In the genomic region with DNA sequence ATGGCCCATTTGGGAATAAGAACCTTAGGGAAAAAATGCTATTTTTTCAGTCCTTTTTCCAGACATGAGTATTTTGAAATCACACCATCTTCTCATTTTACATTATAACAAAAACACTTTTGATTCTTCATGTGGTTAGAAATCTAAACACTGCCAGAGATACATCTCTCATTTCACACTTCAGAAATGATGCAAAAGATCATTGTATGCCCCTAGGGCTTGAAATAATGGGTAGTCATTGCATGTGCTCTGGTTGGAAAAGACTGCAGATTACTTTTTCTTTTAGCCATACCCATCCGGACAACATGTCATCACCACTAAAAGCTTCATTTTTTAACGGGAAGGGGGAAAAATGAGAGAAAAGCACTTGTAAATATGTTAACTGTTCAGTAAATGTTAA, we compare ENCODE assay signal across 21 cellular contexts.
"Had no signal": no experiment of that assay in that cellular context is flagged by ENCODE, and none has a peak within 500 bp of the region (broad histone marks: within the 10 kb centered on the region; RNA-seq: fewer than 3 reads in every experiment).

No MANE protein-coding gene starts in this region.

- H3K27me3 Mint-ChIP-seq: naive thymus-derived CD4-positive, alpha-beta T cell; stimulated activated naive B cell treated with anti-CD40 and anti-IgM and Interleukin-4, amounts not matched to agents 10 μg/mL and 1 μg/mL and 100 μg/mL, for 72 hours had no signal

- H3K9me3 ChIP-seq: heart left ventricle, thoracic aorta, transverse colon had no signal

- H3K36me3 Mint-ChIP-seq: naive thymus-derived CD4-positive, alpha-beta T cell; stimulated activated naive B cell treated with anti-CD40 and anti-IgM and Interleukin-4, amounts not matched to agents 10 μg/mL and 1 μg/mL and 100 μg/mL, for 72 hours had no signal

- H3K27me3 ChIP-seq: foreskin keratinocyte, heart left ventricle, spleen, stomach, transverse colon had no signal

- H3K9me3 Mint-ChIP-seq: nephron progenitor cell had no signal

- ATAC-seq: foreskin keratinocyte; heart left ventricle; naive thymus-derived CD4-positive, alpha-beta T cell; sciatic nerve; stimulated activated naive B cell treated with anti-CD40 and anti-IgM and Interleukin-4, amounts not matched to agents 10 μg/mL and 1 μg/mL and 100 μg/mL, for 72 hours had no signal

- DNase-seq: effector CD4-positive, alpha-beta T cell; endodermal cell; foreskin keratinocyte; heart left ventricle; hippocampal formation; kidney glomerular epithelial cell; mesendoderm; naive thymus-derived CD4-positive, alpha-beta T cell; nephron progenitor cell; posterior cingulate gyrus; spleen; stimulated activated CD4-positive, alpha-beta T cell treated with anti-CD3 and anti-CD28 coated beads, Interleukin-15, amount 100 ng/mL, for 24 hours; stimulated activated CD4-positive, alpha-beta T cell treated with anti-CD3 and anti-CD28 coated beads, Interleukin-1b, Interleukin-23, amount 100 ng/mL, for 48 hours; stimulated activated CD4-positive, alpha-beta T cell treated with anti-CD3 and anti-CD28 coated beads, Interleukin-4, amount 100 ng/mL, for 4 hours; stimulated activated naive B cell treated with anti-CD40 and anti-IgM and Interleukin-4, amounts not matched to agents 10 μg/mL and 1 μg/mL and 100 μg/mL, for 72 hours; stomach; substantia nigra; transverse colon had no signal

- H3K27ac Mint-ChIP-seq: endodermal cell; naive thymus-derived CD4-positive, alpha-beta T cell; nephron progenitor cell; stimulated activated naive B cell treated with anti-CD40 and anti-IgM and Interleukin-4, amounts not matched to agents 10 μg/mL and 1 μg/mL and 100 μg/mL, for 72 hours had no signal

- H3K4me1 ChIP-seq: foreskin keratinocyte, heart left ventricle, spleen, stomach, transverse colon had no signal

- H3K27ac ChIP-seq: coronary artery, foreskin keratinocyte, heart left ventricle, spleen, stomach, thoracic aorta, transverse colon had no signal

- H3K4me3 ChIP-seq: coronary artery, heart left ventricle, spleen, stomach, thoracic aorta, transverse colon had no signal

- H3K4me1 Mint-ChIP-seq: naive thymus-derived CD4-positive, alpha-beta T cell; nephron progenitor cell; stimulated activated naive B cell treated with anti-CD40 and anti-IgM and Interleukin-4, amounts not matched to agents 10 μg/mL and 1 μg/mL and 100 μg/mL, for 72 hours had no signal

- H3K4me3 Mint-ChIP-seq: endodermal cell; naive thymus-derived CD4-positive, alpha-beta T cell; nephron progenitor cell; stimulated activated naive B cell treated with anti-CD40 and anti-IgM and Interleukin-4, amounts not matched to agents 10 μg/mL and 1 μg/mL and 100 μg/mL, for 72 hours had no signal

- H3K36me3 ChIP-seq: heart left ventricle, spleen, stomach, thoracic aorta, transverse colon had no signal
